In the genomic region with DNA sequence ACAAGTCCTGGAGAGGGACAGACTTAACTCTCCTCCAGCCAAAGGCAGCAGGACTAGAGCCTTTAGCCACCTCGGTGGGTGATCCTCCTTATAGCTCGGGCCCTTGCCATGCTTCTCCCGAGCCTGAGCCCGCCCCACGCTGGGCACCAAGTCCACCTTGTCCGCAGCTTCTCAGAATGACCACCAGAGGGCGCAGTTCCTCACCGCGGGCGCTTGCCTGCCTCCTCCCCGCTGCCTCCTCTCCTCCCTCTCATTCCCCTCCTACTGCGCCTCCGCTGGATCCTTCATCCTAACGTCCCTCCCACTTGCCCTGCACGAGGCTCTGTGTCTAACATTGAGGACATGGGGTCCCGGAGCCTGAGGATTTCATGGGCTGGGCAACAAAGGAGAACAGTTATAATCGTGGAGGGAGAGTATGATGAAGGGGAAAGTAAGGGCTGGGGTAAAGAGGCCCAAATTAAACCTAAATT, we compare ENCODE assay signal across 7 cellular contexts. TPM values are rescaled to one million over a fixed set of nuclear protein-coding genes. Genes with fewer than 3 reads are reported as not detected.
DNase-seq lines count a peak whose midpoint lies in the region; TF ChIP-seq lines count a peak whose summit lies in the region.

No MANE protein-coding gene starts in this region.

- no peak overlapping the region for H4K91ac ChIP-seq in trophoblast cell (ENCODE audit: low read depth, low read length)

- no peaks in the 10 kb centered on the region for H3K79me1 ChIP-seq in trophoblast cell (ENCODE audit: low read length)

- no peak overlapping the region for H3K9ac ChIP-seq in trophoblast cell (ENCODE audit: low read length)

- no peak overlapping the region for H4K8ac ChIP-seq in trophoblast cell (ENCODE audit: low read depth, low read length)

- H3K23ac ChIP-seq in trophoblast cell (ENCODE audit: low read length): no peak overlapping the region

- H3K4me1 ChIP-seq in SJSA1 (replicated peaks) (peaks cover 7% of the 10 kb centered on the region; the same call in 1 of the 2 replicates), trophoblast cell (ENCODE audit: control insufficient read depth in 1 of 2, insufficient read depth in 2 of 2, low read length in 2 of 2) (no peaks in the 10 kb centered on the region), tibial nerve (peaks cover 0 to 8% (median 0%) of the 10 kb centered on the region in 4 donors)

- TF ChIP-seq EP300 in tibial nerve (IDR thresholded peaks at IDR 0.05): no peak

- no peak overlapping the region for H3K27ac ChIP-seq in SJSA1
- no peak overlapping the region for H3K27ac ChIP-seq in trophoblast cell (ENCODE audit: low read depth, low read length)
- H3K27ac ChIP-seq in tibial nerve: no peak overlapping the region

- no peak overlapping the region for H3K14ac ChIP-seq in trophoblast cell (ENCODE audit: low read length)

- H2BK5ac ChIP-seq in trophoblast cell (ENCODE audit: low read depth, low read length, poor library complexity): no peak overlapping the region

- H3K4ac ChIP-seq in trophoblast cell (ENCODE audit: low read depth, low read length): no peak overlapping the region

- peaks cover 5% of the 10 kb centered on the region; the same call in 1 of the 2 replicates for H3K27me3 ChIP-seq in MG63
- H3K27me3 ChIP-seq in SJSA1 (replicated peaks): no peaks in the 10 kb centered on the region
- H3K27me3 ChIP-seq in trophoblast cell (ENCODE audit: insufficient read depth, low read length): no peaks in the 10 kb centered on the region
- H3K27me3 ChIP-seq in tibial nerve: no peaks in the 10 kb centered on the region

- H3K4me3 ChIP-seq in GM12875 (ENCODE audit: low read depth, low read length) (no peak overlapping the region), MG63 (no peak overlapping the region), SJSA1 (no peak overlapping the region), trophoblast cell (ENCODE audit: low read depth, low read length) (no peak overlapping the region), tibial nerve (no peak overlapping the region)

- H4K12ac ChIP-seq in trophoblast cell (ENCODE audit: low read depth, low read length): no peak overlapping the region

- H3K36me3 ChIP-seq in MG63 (no peaks in the 10 kb centered on the region), SJSA1 (no peaks in the 10 kb centered on the region), trophoblast cell (ENCODE audit: control insufficient read depth in 1 of 2, insufficient read depth in 2 of 2, low read length in 2 of 2) (no peaks in the 10 kb centered on the region), tibial nerve (no peaks in the 10 kb centered on the region)

- no peak overlapping the region for H3K4me2 ChIP-seq in trophoblast cell (ENCODE audit: low read length)

- no peak overlapping the region for H2BK120ac ChIP-seq in trophoblast cell (ENCODE audit: insufficient read depth, low read length, poor library complexity)

- no peak overlapping the region for H2BK12ac ChIP-seq in trophoblast cell (ENCODE audit: low read length)

- H2AK5ac ChIP-seq in trophoblast cell (ENCODE audit: low read length): no peak overlapping the region

- H3K79me2 ChIP-seq in trophoblast cell (ENCODE audit: control insufficient read depth, insufficient read depth, low read length, poor library complexity): no peaks in the 10 kb centered on the region

- DNase-seq in MG63 (peak; percentile 74), SJSA1 (ENCODE audit: low read depth in 1 of 2, low spot score in 2 of 2) (peak; percentile 33 to 59), glomerular endothelial cell (ENCODE audit: extremely low read depth, low read depth, low spot score) (peak; percentile 14), trophoblast cell (peak; percentile 28 to 68), tibial nerve (ENCODE audit: low spot score in 2 of 2) (no peak)
- DNase-seq in activated naive CD4-positive, alpha-beta T cell (lab: John Stamatoyannopoulos, UW): peak; percentile 9 to 43 (median 36)

- H3K9me3 ChIP-seq in MG63: no peaks in the 10 kb centered on the region
- H3K9me3 ChIP-seq in SJSA1 (replicated peaks): no peaks in the 10 kb centered on the region
- no peaks in the 10 kb centered on the region for H3K9me3 ChIP-seq in trophoblast cell (ENCODE audit: insufficient read depth, low read depth, low read length)
- no peaks in the 10 kb centered on the region for H3K9me3 ChIP-seq in tibial nerve

- no peak overlapping the region for H3K18ac ChIP-seq in trophoblast cell (ENCODE audit: low read length)

- TF ChIP-seq CTCF in GM12875 (IDR thresholded peaks at IDR 0.05; ENCODE audit: borderline replicate concordance, insufficient read depth, low read depth, low read length): peak; percentile 94
- TF ChIP-seq CTCF in tibial nerve (IDR thresholded peaks at IDR 0.05): peak; percentile 82 to 94 (median 90)

- TF ChIP-seq POLR2A in tibial nerve (IDR thresholded peaks at IDR 0.05): no peak

- WGBS in trophoblast cell (ENCODE audit: extremely low coverage, insufficient coverage, insufficient read length): no CpG with 5 or more reads among the region's 17 CpGs
- 3 to 5% methylated on average over 17 of the region's 17 CpGs for WGBS in tibial nerve, 2 donors

- no peak overlapping the region for H2AFZ ChIP-seq in trophoblast cell (ENCODE audit: insufficient read depth, low read length, poor library complexity)

RNA-seq across cellular contexts. Expression of a gene that starts 11.3 kb away (rescaled TPM):
- total RNA-seq in MG63 (2014; rRNA removed; shearing (Covaris generic); ENCODE audit: low replicate concordance): not detected in 2 replicates
- total RNA-seq in SJSA1 (2014; rRNA removed; shearing (Covaris generic)): not detected in 2 replicates
- total RNA-seq in glomerular endothelial cell (not detected in 2 replicates), tibial nerve (not detected)
- polyA plus RNA-seq in trophoblast cell (2013): not detected in 2 replicates

RNA-seq across cellular contexts. Expression of a gene that starts 37.5 kb away (rescaled TPM):
- total RNA-seq in MG63 (2014; rRNA removed; shearing (Covaris generic); ENCODE audit: low replicate concordance): not detected in 2 replicates
- total RNA-seq in SJSA1 (2014; rRNA removed; shearing (Covaris generic)): 0.13 TPM in 1 of 2 replicates, not detected in the other
- total RNA-seq in glomerular endothelial cell: 1.4 and 1.5 TPM in 2 replicates
- 0.01 TPM in 1 of 2 replicates, not detected in the other for polyA plus RNA-seq in trophoblast cell (2013)
- 10 to 100 TPM; 10.4 to 16.3 (median 11.7) TPM for total RNA-seq in tibial nerve

Comparison
In these comparisons a context has a peak if more than half of its experiments do, and no peak if none do; other contexts are left out.
1. DNase-seq: peak in MG63 (single experiment), SJSA1 (2 of 2), activated naive CD4-positive, alpha-beta T cell (4 of 4), glomerular endothelial cell (single experiment) and trophoblast cell (2 of 2); none in tibial nerve (0 of 2).